8 cellular contexts compared by ENCODE assay signal in the genomic region with DNA sequence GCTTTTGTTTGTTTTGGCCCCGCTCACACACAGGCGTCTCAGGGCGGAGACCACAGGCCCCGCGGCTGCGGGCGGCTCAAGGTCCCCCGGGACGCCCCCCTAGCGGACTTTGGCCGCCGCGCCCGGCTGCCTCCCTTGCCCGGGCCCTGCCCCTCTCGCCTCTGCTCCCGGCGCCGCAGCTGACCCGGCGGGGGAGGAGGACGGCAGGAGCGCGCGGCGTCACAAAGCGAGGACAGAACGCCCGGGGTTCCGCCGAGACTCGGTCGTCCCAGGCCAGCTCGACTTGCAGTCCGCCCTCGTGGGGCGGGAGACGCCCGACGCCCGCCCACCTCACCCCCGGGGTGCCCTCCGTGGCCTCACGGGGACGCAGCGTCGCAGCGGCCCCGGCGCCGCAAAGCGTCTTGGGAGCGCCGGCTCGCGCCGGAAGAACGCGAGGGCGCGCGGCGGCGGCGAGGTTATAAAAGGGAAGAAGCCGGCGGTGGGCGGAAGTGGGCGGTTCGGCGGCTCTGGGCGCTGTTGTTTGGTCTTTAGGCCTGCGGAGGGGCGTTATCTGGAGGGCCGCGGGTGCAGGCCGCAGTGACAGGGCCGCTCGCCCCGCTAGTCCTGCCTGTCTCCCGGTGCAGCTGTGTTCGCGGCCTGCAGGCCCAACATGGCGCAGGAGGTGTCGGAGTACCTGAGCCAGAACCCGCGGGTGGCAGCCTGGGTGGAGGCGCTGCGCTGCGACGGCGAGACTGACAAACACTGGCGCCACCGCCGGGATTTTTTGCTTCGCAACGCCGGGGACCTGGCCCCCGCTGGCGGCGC. TPM values are rescaled to one million over a fixed set of nuclear protein-coding genes. Genes with fewer than 3 reads are reported as not detected.
A peak's percentile ranks its signal among the peaks of the same experiment; 100 is the strongest.
DNase-seq lines count a peak whose midpoint lies in the region; ATAC-seq and TF ChIP-seq lines count a peak whose summit lies in the region.

A gene with protein sequence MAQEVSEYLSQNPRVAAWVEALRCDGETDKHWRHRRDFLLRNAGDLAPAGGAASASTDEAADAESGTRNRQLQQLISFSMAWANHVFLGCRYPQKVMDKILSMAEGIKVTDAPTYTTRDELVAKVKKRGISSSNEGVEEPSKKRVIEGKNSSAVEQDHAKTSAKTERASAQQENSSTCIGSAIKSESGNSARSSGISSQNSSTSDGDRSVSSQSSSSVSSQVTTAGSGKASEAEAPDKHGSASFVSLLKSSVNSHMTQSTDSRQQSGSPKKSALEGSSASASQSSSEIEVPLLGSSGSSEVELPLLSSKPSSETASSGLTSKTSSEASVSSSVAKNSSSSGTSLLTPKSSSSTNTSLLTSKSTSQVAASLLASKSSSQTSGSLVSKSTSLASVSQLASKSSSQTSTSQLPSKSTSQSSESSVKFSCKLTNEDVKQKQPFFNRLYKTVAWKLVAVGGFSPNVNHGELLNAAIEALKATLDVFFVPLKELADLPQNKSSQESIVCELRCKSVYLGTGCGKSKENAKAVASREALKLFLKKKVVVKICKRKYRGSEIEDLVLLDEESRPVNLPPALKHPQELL (plus strand): TSS at position 488 of the 804 bp plus-strand sequence. CDS start 162 bp downstream, at position 650.

- H2AFZ ChIP-seq in OCI-LY1 (ENCODE audit: low read length): peak within 1 kb of the TSS; percentile 32; the same call in 1 of the 2 replicates

- peaks cover 43% of the 10 kb centered on the region for H3K4me1 ChIP-seq in OCI-LY1 (ENCODE audit: insufficient read depth, low read length, severe bottlenecking)

- H3K79me2 ChIP-seq in OCI-LY1 (ENCODE audit: insufficient read depth, low read length): peaks cover 19% of the 10 kb centered on the region

- H3K27ac Mint-ChIP-seq in mesothelial cell of epicardium: peak within 1 kb of the TSS; percentile 98

- H3K4me2 ChIP-seq in OCI-LY1 (ENCODE audit: low read length): peak within 1 kb of the TSS; percentile 95

- DNase-seq in DMS 273 treated with DMSO at 0.1 percent for 48 hours (lab: John Stamatoyannopoulos, UW) (peak; percentile 68), HuH-7 (ENCODE audit: low spot score) (peak; percentile 34), mesothelial cell of epicardium (ENCODE audit: low spot score in 2 of 2, unreplicated experiment in 2 of 2) (peak; percentile 78 to 95)
- peak; percentile 94 for DNase-seq in activated CD8-positive, alpha-beta memory T cell treated with anti-CD3 and anti-CD28 coated beads, Interleukin-2, amount 50 U/mL, for 4 hours
- peak; percentile 90 for DNase-seq in stimulated activated CD8-positive, alpha-beta memory T cell treated with anti-CD3 and anti-CD28 coated beads, Interleukin-15, amount 100 ng/mL, for 48 hours (ENCODE audit: low read depth in 2 of 2)

- peaks cover 5% of the 10 kb centered on the region; the same call in 1 of the 2 replicates for H4K20me1 ChIP-seq in OCI-LY1 (ENCODE audit: insufficient read depth, low read length)

- no peaks in the 10 kb centered on the region for H3K27me3 ChIP-seq in OCI-LY1 (ENCODE audit: insufficient read depth, low read length)

- no peaks in the 10 kb centered on the region for H3K9me2 ChIP-seq in OCI-LY1 (ENCODE audit: low read depth, low read length)

- in situ Hi-C loops in endometrial microvascular endothelial cells (cut with HindIII; ENCODE audit: inconsistent ontology term, low pct_unique_long_range_greater_than_20kb, low sequenced_read_pairs): no loop called here

- H3K9ac ChIP-seq in OCI-LY1 (ENCODE audit: low read length): peak within 1 kb of the TSS; percentile 80

- peak within 1 kb of the TSS; percentile 97 for H3K4me3 Mint-ChIP-seq in mesothelial cell of epicardium

- H3K27ac ChIP-seq in OCI-LY1 (ENCODE audit: low read depth, low read length, poor library complexity, severe bottlenecking): peak within 1 kb of the TSS; percentile 77

- no peaks in the 10 kb centered on the region for H3K9me3 Mint-ChIP-seq in mesothelial cell of epicardium

- H3K36me3 ChIP-seq in OCI-LY1 (ENCODE audit: insufficient read depth, low read length): peaks cover 38% of the 10 kb centered on the region

- H3K36me3 Mint-ChIP-seq in mesothelial cell of epicardium: peaks cover 19% of the 10 kb centered on the region

- H3K4me1 Mint-ChIP-seq in mesothelial cell of epicardium: peaks cover 63% of the 10 kb centered on the region

- peak within 1 kb of the TSS; percentile 78 for H3K4me3 ChIP-seq in OCI-LY1 (ENCODE audit: low read depth, low read length, poor library complexity, severe bottlenecking)

- no peaks in the 10 kb centered on the region; the same call in 1 of the 2 replicates for H3F3A ChIP-seq in OCI-LY1 (ENCODE audit: insufficient read depth, low read length)

- no peaks in the 10 kb centered on the region for H3K27me3 Mint-ChIP-seq in mesothelial cell of epicardium (ENCODE audit: low read depth)

- no peaks in the 10 kb centered on the region for H3K9me3 ChIP-seq in OCI-LY1 (ENCODE audit: low read length)

- TF ChIP-seq CTCF in OCI-LY1 (IDR thresholded peaks at IDR 0.05; ENCODE audit: low read length) (no peak), mesothelial cell of epicardium (IDR thresholded peaks at IDR 0.05; ENCODE audit: unreplicated experiment) (peak; percentile 12)

- ATAC-seq in GM21526 (IDR thresholded peaks at IDR 0.05; ENCODE audit: low FRiP score, unreplicated experiment): peak; percentile 88

RNA-seq across cellular contexts. Expression of the gene that starts here (rescaled TPM):
- 25.3 TPM for total RNA-seq in endometrial microvascular endothelial cells (ENCODE audit: inconsistent ontology term)
- 41.8 to 42.8 TPM (median 42.3 TPM) in 3 replicates for total RNA-seq in mesothelial cell of epicardium

Comparison
In these comparisons a context has a peak if more than half of its experiments do, and no peak if none do; other contexts are left out.
1. Peak in every context shown above with its lines: DNase-seq, ATAC-seq, H3K4me3 ChIP-seq and H3K27ac ChIP-seq.
2. DNase-seq: peak in every context shown above with its lines; median percentile 94 in activated CD8-positive, alpha-beta memory T cell treated with anti-CD3 and anti-CD28 coated beads, Interleukin-2, amount 50 U/mL, for 4 hours; 90 in stimulated activated CD8-positive, alpha-beta memory T cell treated with anti-CD3 and anti-CD28 coated beads, Interleukin-15, amount 100 ng/mL, for 48 hours; 86 in mesothelial cell of epicardium; 68 in DMS 273 treated with DMSO at 0.1 percent for 48 hours; 34 in HuH-7.